ENCODE assay signal across 8 cellular contexts in the genomic region with DNA sequence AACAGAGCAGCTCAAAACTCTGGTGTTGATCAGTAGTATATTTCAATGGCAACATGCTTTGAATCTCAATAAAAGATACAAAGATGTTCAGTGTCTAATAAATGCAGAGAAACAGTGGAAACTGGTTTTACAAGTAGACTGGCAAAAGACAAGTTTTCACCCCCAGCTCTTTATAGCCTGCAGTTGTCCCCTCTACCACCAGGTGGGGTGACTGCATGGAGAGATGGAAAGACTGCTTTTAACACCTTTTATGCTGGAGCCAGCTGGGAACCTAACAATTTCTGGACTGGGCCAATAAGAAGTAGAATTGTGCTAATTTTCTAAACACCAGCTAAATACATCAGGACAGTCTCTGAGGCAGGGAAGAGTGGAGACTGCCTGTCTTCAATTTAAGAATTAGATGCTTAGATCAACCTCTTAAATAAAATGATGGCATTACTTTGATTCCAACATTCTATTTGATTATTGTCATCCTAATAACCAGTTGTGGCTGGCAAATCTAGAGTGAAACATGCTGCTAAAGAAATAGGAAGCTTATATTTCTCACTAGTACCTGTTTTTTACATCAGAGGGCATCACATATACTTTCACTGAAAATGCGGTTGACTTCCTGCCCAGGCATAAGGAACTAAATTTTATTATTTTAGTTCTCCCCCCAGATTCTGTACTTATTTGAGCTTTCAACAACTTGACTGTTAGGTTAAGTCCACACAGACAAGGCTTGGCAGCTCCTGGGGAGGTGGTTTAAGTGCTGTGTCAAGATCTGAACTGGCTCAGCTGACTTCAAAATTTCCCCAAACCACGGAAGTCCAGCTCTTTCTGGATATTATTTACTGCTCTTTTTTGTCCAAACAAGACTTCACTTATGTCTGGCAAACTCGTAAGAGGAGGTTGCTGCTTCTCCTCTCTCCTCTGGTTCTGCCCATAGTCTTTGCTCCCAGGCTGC.
DNase-seq lines count a peak whose midpoint lies in the region; ATAC-seq lines count a peak whose summit lies in the region.

No MANE protein-coding gene starts in this region.

- ATAC-seq in HG02981 (IDR thresholded peaks at IDR 0.05; ENCODE audit: unreplicated experiment): peak; percentile 61
- ATAC-seq in aorta (ENCODE audit: low FRiP score): peak; percentile 81

- peak in 4 of 6 experiments; percentile 1 to 20 (median 8) for DNase-seq in stimulated activated naive CD4-positive, alpha-beta T cell (lab: John Stamatoyannopoulos, UW)
- no peak for DNase-seq in stimulated activated naive CD4-positive, alpha-beta T cell treated with Interleukin-2 at 50 U/mL for 16 hours (lab: John Stamatoyannopoulos, UW)
- DNase-seq in NCI-H446 (lab: John Stamatoyannopoulos, UW) (peak; percentile 18 to 52), activated T-cell treated with anti-CD3 and anti-CD28 coated beads for 4 hours (peak; percentile 36), fibroblast of peridontal ligament (ENCODE audit: extremely low read depth) (peak; percentile 81), nucleus accumbens (lab: John Stamatoyannopoulos, UW) (peak in 36 of 56 donors; percentile 6 to 81 (median 28)), aorta (no peak)

- no peak overlapping the region for H3K4me3 ChIP-seq in aorta (ENCODE audit: low read length in 2 of 2)

- WGBS in aorta, 2 donors: 65 to 66% methylated on average over 3 of the region's 3 CpGs

- no peak overlapping the region for H3K27ac ChIP-seq in aorta (ENCODE audit: low read depth in 1 of 2, low read length in 2 of 2)

- no peaks in the 10 kb centered on the region for H3K27me3 ChIP-seq in aorta (ENCODE audit: control insufficient read depth in 1 of 2, insufficient read depth in 2 of 2, low read length in 1 of 2)

- peaks cover 1% of the 10 kb centered on the region for H3K9me3 ChIP-seq in aorta (ENCODE audit: control insufficient read depth, low read length)

- intact Hi-C loops in aorta (cut with DNase I): loop anchor here (5.0 kb wide), 3 partner anchors 69 to 124 kb away; no protein-coding TSS in a partner anchor

- H3K36me3 ChIP-seq in aorta (ENCODE audit: control insufficient read depth in 1 of 2, insufficient read depth in 2 of 2, low read length in 1 of 2): no peaks in the 10 kb centered on the region

- no peaks in the 10 kb centered on the region for H3K4me1 ChIP-seq in aorta (ENCODE audit: control insufficient read depth in 1 of 2, insufficient read depth in 2 of 2, low read length in 2 of 2)

Comparison
In these comparisons a context has a peak if more than half of its experiments do, and no peak if none do; other contexts are left out.
1. DNase-seq: peak in stimulated activated naive CD4-positive, alpha-beta T cell (4 of 6), NCI-H446 (2 of 2), activated T-cell treated with anti-CD3 and anti-CD28 coated beads for 4 hours (single experiment), fibroblast of peridontal ligament (single experiment) and nucleus accumbens (36 of 56); none in stimulated activated naive CD4-positive, alpha-beta T cell treated with Interleukin-2 at 50 U/mL for 16 hours (single experiment) and aorta (0 of 2).